2 cellular contexts compared by ENCODE assay signal in genomic region chr3:13504161-13504831, GRCh38.
TF ChIP-seq lines count a peak whose summit lies in the region.

No MANE protein-coding gene starts in this region.

TF ChIP-seq in HCT116, 20 proteins besides CTCF, POLR2A, EP300 and RAD21:
- TF ChIP-seq YY1 (IDR thresholded peaks at IDR 0.05; ENCODE audit: extremely low read depth, insufficient replicate concordance, low read depth, low read length) (no peak), ZFX (IDR thresholded peaks at IDR 0.05) (no peak), TCF7L2 (IDR thresholded peaks at IDR 0.05; ENCODE audit: borderline replicate concordance, extremely low read depth, insufficient read depth, insufficient read length) (no peak), SRF (IDR thresholded peaks at IDR 0.05; ENCODE audit: low read depth) (no peak), SIN3A (IDR thresholded peaks at IDR 0.05; ENCODE audit: low read depth) (no peak), SP1 (IDR thresholded peaks at IDR 0.05; ENCODE audit: low read depth) (no peak), ZBTB33 (IDR thresholded peaks at IDR 0.05; ENCODE audit: extremely low read depth, insufficient replicate concordance, low read length) (no peak), JUND (IDR thresholded peaks at IDR 0.05) (no peak), REST (IDR thresholded peaks at IDR 0.05; ENCODE audit: low read depth) (no peak), FOSL1 (IDR thresholded peaks at IDR 0.05; ENCODE audit: low read depth) (no peak), POLR2AphosphoS5 (IDR thresholded peaks at IDR 0.05; ENCODE audit: low read depth, low read length) (no peak)

TF ChIP-seq in H1, 55 proteins besides CTCF, POLR2A, EP300 and RAD21:
- no peak for TF ChIP-seq ZNF274 (IDR thresholded peaks at IDR 0.05; ENCODE audit: borderline replicate concordance, extremely low read depth, low read length)
- TF ChIP-seq SIX5 (IDR thresholded peaks at IDR 0.05; ENCODE audit: low read depth, low read length), result no peak
- no peak for TF ChIP-seq RFX5 (IDR thresholded peaks at IDR 0.05; ENCODE audit: borderline replicate concordance, low read depth, low read length)
- TF ChIP-seq CHD2 (IDR thresholded peaks at IDR 0.05; ENCODE audit: low read length), result no peak
- TF ChIP-seq RXRA (IDR thresholded peaks at IDR 0.05; ENCODE audit: insufficient read depth, low read depth, low read length), result no peak
- TF ChIP-seq FOSL1 (IDR thresholded peaks at IDR 0.05; ENCODE audit: insufficient read depth, low read depth, low read length), result no peak
- no peak for TF ChIP-seq MAFK (IDR thresholded peaks at IDR 0.05; ENCODE audit: low read depth, low read length)
- no peak for TF ChIP-seq JUN (IDR thresholded peaks at IDR 0.05; ENCODE audit: low read depth, low read length)
- TF ChIP-seq HDAC2 (IDR thresholded peaks at IDR 0.05; ENCODE audit: borderline replicate concordance in 1 of 2, low read depth in 2 of 2, low read length in 2 of 2), result no peak
- no peak for TF ChIP-seq NRF1 (IDR thresholded peaks at IDR 0.05; ENCODE audit: low read depth, low read length)
- TF ChIP-seq PHF8 (conservative IDR thresholded peaks at IDR 0.05; ENCODE audit: low read depth, low read length), result no peak
- TF ChIP-seq JUND (IDR thresholded peaks at IDR 0.05; ENCODE audit: low read length), result no peak
